12 cellular contexts compared by ENCODE assay signal in the genomic region with DNA sequence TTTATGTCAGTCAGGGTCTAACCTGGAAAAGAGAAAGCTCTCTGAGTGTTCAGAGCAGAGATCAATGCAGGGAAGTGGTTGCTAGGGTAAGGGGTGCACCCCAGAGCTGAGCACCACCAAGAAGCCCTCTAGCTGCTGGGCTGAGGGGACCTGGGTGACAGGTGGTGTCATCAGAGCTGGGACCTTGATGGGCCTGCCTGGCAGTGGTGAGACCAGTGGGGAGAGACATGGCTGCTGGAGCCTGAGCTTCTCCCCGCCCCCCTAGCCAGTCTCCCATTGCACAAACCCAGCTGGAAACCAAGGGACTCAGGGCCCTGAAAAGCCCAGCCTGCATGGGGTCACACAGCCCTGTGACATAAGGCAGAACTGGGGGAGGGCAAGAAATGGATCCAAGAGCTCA. TPM values are rescaled to one million over a fixed set of nuclear protein-coding genes. Genes with fewer than 3 reads are reported as not detected.
DNase-seq lines count a peak whose midpoint lies in the region; ATAC-seq, FAIRE-seq and TF ChIP-seq lines count a peak whose summit lies in the region.
"Had no signal": no experiment of that assay in that cellular context is flagged by ENCODE, and none has a peak within 500 bp of the region (broad histone marks: within the 10 kb centered on the region; RNA-seq: fewer than 3 reads in every experiment).

No MANE protein-coding gene starts in this region.

- no peaks in the 10 kb centered on the region for H3K27me3 Mint-ChIP-seq in astrocyte (ENCODE audit: low read depth, unreplicated experiment)
- peaks cover 0 to 10% (median 0%) of the 10 kb centered on the region in 5 donors for H3K27me3 Mint-ChIP-seq in naive thymus-derived CD4-positive, alpha-beta T cell

- peak overlapping the region; percentile 30 for H3K9ac ChIP-seq in astrocyte (ENCODE audit: low read length)

- H4K20me1 ChIP-seq in astrocyte (ENCODE audit: insufficient read depth, low read length), result no peaks in the 10 kb centered on the region

- TF ChIP-seq EP300 in sigmoid colon (IDR thresholded peaks at IDR 0.05), result no peak

- FAIRE-seq in astrocyte (lab: Jason Lieb, UNC), result no peak
- FAIRE-seq: D721Med had no signal

- TF ChIP-seq POLR2A in sigmoid colon (IDR thresholded peaks at IDR 0.05), result no peak

- H3K4me3 Mint-ChIP-seq in astrocyte (ENCODE audit: unreplicated experiment), result no peak overlapping the region
- peak overlapping the region in 8 of 10 donors; percentile 10 to 88 (median 68) for H3K4me3 Mint-ChIP-seq in naive thymus-derived CD4-positive, alpha-beta T cell
- H3K4me3 Mint-ChIP-seq: memory B cell had no signal

- POLR2A ChIA-PET in naive thymus-derived CD4-positive, alpha-beta T cell (lab: Charles Lee), result interaction anchor here (0.5 to 1.5 kb wide), 6 partner anchors 9 to 1431 kb away, joined by 3 to 4 read pairs (median 3); no protein-coding TSS in a partner anchor

- no peak for TF ChIP-seq CTCF in GM06990 (IDR thresholded peaks at IDR 0.05; ENCODE audit: insufficient read depth, low read length, poor library complexity, severe bottlenecking)
- TF ChIP-seq CTCF in astrocyte (IDR thresholded peaks at IDR 0.05; ENCODE audit: insufficient read depth, low read depth, low read length), result no peak
- TF ChIP-seq CTCF in sigmoid colon (IDR thresholded peaks at IDR 0.05), result no peak

- H3K4me3 ChIP-seq in GM06990 (replicated peaks; ENCODE audit: low read depth, low read length), result no peak overlapping the region
- no peak overlapping the region for H3K4me3 ChIP-seq in astrocyte (ENCODE audit: insufficient read depth, low read depth, low read length)
- peak overlapping the region; percentile 17 for H3K4me3 ChIP-seq in naive thymus-derived CD4-positive, alpha-beta T cell (ENCODE audit: low read length)
- H3K4me3 ChIP-seq in sigmoid colon, result no peak overlapping the region
- H3K4me3 ChIP-seq in aorta (ENCODE audit: low read length in 2 of 2), result no peak overlapping the region
- H3K4me3 ChIP-seq: gastroesophageal sphincter, right lobe of liver had no signal

- ATAC-seq in naive thymus-derived CD4-positive, alpha-beta T cell, result peak; percentile 45
- ATAC-seq in aorta (ENCODE audit: low FRiP score), result no peak
- ATAC-seq: gastroesophageal sphincter had no signal

- H3K27ac ChIP-seq in astrocyte (ENCODE audit: low read depth, low read length) (peak overlapping the region; percentile 71), sigmoid colon (no peak overlapping the region), aorta (ENCODE audit: low read depth in 1 of 2, low read length in 2 of 2) (no peak overlapping the region)
- peak overlapping the region; percentile 25 for H3K27ac ChIP-seq in naive thymus-derived CD4-positive, alpha-beta T cell (ENCODE audit: low read depth, low read length)
- H3K27ac ChIP-seq: gastroesophageal sphincter, right lobe of liver had no signal

- no peaks in the 10 kb centered on the region for H3K79me2 ChIP-seq in astrocyte (ENCODE audit: insufficient read depth, low read length)

- peak; percentile 4 for DNase-seq in GM06990 (ENCODE audit: extremely low read depth, insufficient read length)
- peak; percentile 18 for DNase-seq in NCI-H510A treated with DMSO at 0.1 percent for 48 hours (lab: John Stamatoyannopoulos, UW)
- no peak for DNase-seq in astrocyte (ENCODE audit: low read depth)
- DNase-seq in naive thymus-derived CD4-positive, alpha-beta T cell, result peak in 2 of 9 donors; percentile 11 to 25
- DNase-seq in sigmoid colon, result no peak
- no peak for DNase-seq in aorta
- DNase-seq in SIG-M5 treated with dmso at 0.1 percent for 504 hours (lab: John Stamatoyannopoulos, UW; ENCODE audit: unreplicated experiment), result no peak
- DNase-seq in HPDE6-E6E7 (ENCODE audit: extremely low spot score), result no peak
- DNase-seq: right lobe of liver had no signal

- CTCF ChIA-PET in naive thymus-derived CD4-positive, alpha-beta T cell (lab: Charles Lee), result interaction anchor here (1.0 to 1.1 kb wide), 3 partner anchors 135 to 208 kb away, joined by 3 to 6 read pairs (median 4); no protein-coding TSS in a partner anchor

- no peaks in the 10 kb centered on the region for H3K36me3 Mint-ChIP-seq in astrocyte (ENCODE audit: low read depth, unreplicated experiment)
- peaks cover 0 to 6% (median 0%) of the 10 kb centered on the region in 5 donors for H3K36me3 Mint-ChIP-seq in naive thymus-derived CD4-positive, alpha-beta T cell
- H3K36me3 Mint-ChIP-seq: memory B cell had no signal

- H3K27me3 ChIP-seq in GM06990 (replicated peaks; ENCODE audit: control insufficient read depth, insufficient read depth, low read length) (no peaks in the 10 kb centered on the region), astrocyte (ENCODE audit: insufficient read depth, low read length) (no peaks in the 10 kb centered on the region), sigmoid colon (no peaks in the 10 kb centered on the region), aorta (ENCODE audit: control insufficient read depth in 1 of 2, insufficient read depth in 2 of 2, low read length in 1 of 2) (peaks cover 0 to 1% of the 10 kb centered on the region in 2 donors)
- no peaks in the 10 kb centered on the region for H3K27me3 ChIP-seq in naive thymus-derived CD4-positive, alpha-beta T cell (ENCODE audit: control insufficient read depth in 2 of 2, insufficient read depth in 2 of 2, low read length in 2 of 2)
- H3K27me3 ChIP-seq: gastroesophageal sphincter, right lobe of liver had no signal

- H3K4me1 ChIP-seq in astrocyte (ENCODE audit: insufficient read depth, low read length) (peaks cover 51% of the 10 kb centered on the region), sigmoid colon (no peaks in the 10 kb centered on the region), aorta (ENCODE audit: control insufficient read depth in 1 of 2, insufficient read depth in 2 of 2, low read length in 2 of 2) (no peaks in the 10 kb centered on the region)
- H3K4me1 ChIP-seq in naive thymus-derived CD4-positive, alpha-beta T cell (ENCODE audit: control insufficient read depth in 2 of 2, insufficient read depth in 2 of 2, low read length in 2 of 2), result peaks cover 23 to 32% of the 10 kb centered on the region in 2 donors
- H3K4me1 ChIP-seq: gastroesophageal sphincter, right lobe of liver had no signal

- no peaks in the 10 kb centered on the region for H3K36me3 ChIP-seq in GM06990 (ENCODE audit: control insufficient read depth, insufficient read depth, low read length)
- no peaks in the 10 kb centered on the region for H3K36me3 ChIP-seq in astrocyte (ENCODE audit: insufficient read depth, low read length)
- H3K36me3 ChIP-seq in naive thymus-derived CD4-positive, alpha-beta T cell (ENCODE audit: control insufficient read depth in 2 of 3, insufficient read depth in 3 of 3, low read length in 3 of 3), result no peaks in the 10 kb centered on the region
- H3K36me3 ChIP-seq in sigmoid colon, result no peaks in the 10 kb centered on the region
- no peaks in the 10 kb centered on the region for H3K36me3 ChIP-seq in aorta (ENCODE audit: control insufficient read depth in 1 of 2, insufficient read depth in 2 of 2, low read length in 1 of 2)
- H3K36me3 ChIP-seq: gastroesophageal sphincter, right lobe of liver had no signal

- H3K4me2 ChIP-seq in astrocyte (ENCODE audit: low read length), result peak overlapping the region; percentile 44

- H3K27ac Mint-ChIP-seq in astrocyte (ENCODE audit: unreplicated experiment), result peak overlapping the region; percentile 71
- H3K27ac Mint-ChIP-seq in naive thymus-derived CD4-positive, alpha-beta T cell, result peak overlapping the region; percentile 66 to 93 (median 89)
- H3K27ac Mint-ChIP-seq: memory B cell had no signal

- H2AFZ ChIP-seq in astrocyte (ENCODE audit: low read depth, low read length), result peak overlapping the region; percentile 3

- no peaks in the 10 kb centered on the region for H3K9me3 Mint-ChIP-seq in astrocyte (ENCODE audit: unreplicated experiment)
- peaks cover 0 to 3% (median 0%) of the 10 kb centered on the region in 11 donors for H3K9me3 Mint-ChIP-seq in naive thymus-derived CD4-positive, alpha-beta T cell
- H3K9me3 Mint-ChIP-seq: memory B cell had no signal

- intact Hi-C loops in naive thymus-derived CD4-positive, alpha-beta T cell (cut with micrococcal nuclease), result loop anchor here (2.0 to 5.0 kb wide), 4 partner anchors 42 to 468 kb away; no protein-coding TSS in a partner anchor
- intact Hi-C loops in sigmoid colon (cut with DNase I) (no loop called here), aorta (cut with DNase I) (no loop called here)

- H3K9me3 ChIP-seq in astrocyte (ENCODE audit: insufficient read depth, low read depth, low read length) (no peaks in the 10 kb centered on the region), sigmoid colon (no peaks in the 10 kb centered on the region), aorta (ENCODE audit: control insufficient read depth, low read length) (peaks cover 2% of the 10 kb centered on the region)
- H3K9me3 ChIP-seq in naive thymus-derived CD4-positive, alpha-beta T cell (ENCODE audit: control insufficient read depth in 2 of 3, low read length in 3 of 3), result no peaks in the 10 kb centered on the region
- H3K9me3 ChIP-seq: gastroesophageal sphincter, right lobe of liver had no signal

- 87 to 91% methylated on average over 1 of the region's 1 CpG for WGBS in sigmoid colon, 2 donors
- WGBS in aorta, 2 donors, result 77 to 92% methylated on average over 1 of the region's 1 CpG

- H3K4me1 Mint-ChIP-seq in astrocyte (ENCODE audit: low read depth, unreplicated experiment), result peaks cover 40% of the 10 kb centered on the region
- H3K4me1 Mint-ChIP-seq in naive thymus-derived CD4-positive, alpha-beta T cell, result peaks cover 21 to 40% (median 27%) of the 10 kb centered on the region in 7 donors

RNA-seq across cellular contexts. Expression of a gene that starts 49.1 kb away (rescaled TPM):
- 51.6 and 62.9 TPM in 2 replicates for total RNA-seq in astrocyte
- 10 to 100 TPM; 17.1 to 75.7 (median 22.7) TPM for total RNA-seq in naive thymus-derived CD4-positive, alpha-beta T cell
- 1 to 10 TPM; 4.5 to 5.0 TPM for polyA plus RNA-seq in naive thymus-derived CD4-positive, alpha-beta T cell
- total RNA-seq in sigmoid colon, result 1 to 10 TPM; 1.8 to 2.2 (median 1.9) TPM
- 1 to 10 TPM in 2 of 3 donors, under 1 TPM in 1; 0.60 to 6.3 (median 1.6) TPM for polyA plus RNA-seq in sigmoid colon
- total RNA-seq in aorta, result 10 to 100 TPM in 1 of 2 donors, 1 to 10 TPM in 1; 8.3 to 15.6 TPM
- 1 to 10 TPM in 1 of 2 donors, under 1 TPM in 1; 0.41 to 2.9 TPM for polyA plus RNA-seq in aorta

Comparison
In these comparisons a context has a peak if more than half of its experiments do, and no peak if none do; other contexts are left out.
1. DNase-seq: peak in GM06990 (single experiment) and NCI-H510A treated with DMSO at 0.1 percent for 48 hours (single experiment); none in astrocyte (single experiment), sigmoid colon (single experiment), aorta (0 of 2), SIG-M5 treated with dmso at 0.1 percent for 504 hours (single experiment) and HPDE6-E6E7 (single experiment).
2. H3K27ac ChIP-seq: peak in astrocyte (single experiment) and naive thymus-derived CD4-positive, alpha-beta T cell (single experiment); none in sigmoid colon (0 of 4) and aorta (0 of 2).
3. intact Hi-C loops: an anchor here in naive thymus-derived CD4-positive, alpha-beta T cell (2.0 to 5.0 kb wide); none called in sigmoid colon and aorta.